In genomic region chr5:91332267-91333044, GRCh38 we compare ENCODE assay signal across 8 cellular contexts. TPM values are rescaled to one million over a fixed set of nuclear protein-coding genes. Genes with fewer than 3 reads are reported as not detected.
A peak's percentile ranks its signal among the peaks of the same experiment; 100 is the strongest.
DNase-seq lines count a peak whose midpoint lies in the region; ATAC-seq, FAIRE-seq and TF ChIP-seq lines count a peak whose summit lies in the region.

No MANE protein-coding gene starts in this region.

- no peaks in the 10 kb centered on the region for H3K36me3 ChIP-seq in HUES48 (ENCODE audit: control insufficient read depth, insufficient read depth, low read length)
- H3K36me3 ChIP-seq in K562 (ENCODE audit: control insufficient read depth, insufficient read depth, low read length) = no peaks in the 10 kb centered on the region

- TF ChIP-seq EP300 in K562 (IDR thresholded peaks at IDR 0.05; ENCODE audit: low read length) = peak; percentile 53

- H3K27me3 Mint-ChIP-seq in activated CD8-positive, alpha-beta memory T cell treated with anti-CD3 and anti-CD28 coated beads, Interleukin-2, amount 10 ng/mL, durations not matched to agents 7 days and 5 days = peaks cover under 1% of the 10 kb centered on the region

- ATAC-seq in activated CD8-positive, alpha-beta memory T cell treated with anti-CD3 and anti-CD28 coated beads, Interleukin-2, amount 10 ng/mL, durations not matched to agents 7 days and 5 days = peak; percentile 84
- peak; percentile 94 for ATAC-seq in K562
- peak; percentile 97 for ATAC-seq in stimulated activated effector memory CD8-positive, alpha-beta T cell treated with anti-CD3 and anti-CD28 coated beads, Interleukin-12 subunit alpha, Interleukin-12 subunit beta, amount 100 ng/mL, for 72 hours

- in situ Hi-C loops in K562 (cut with MboI) = no loop called here

- 0 out of 2 replicates have a peak, but pooled peaks cover 13% of the 10 kb centered on the region for H3K4me1 ChIP-seq in HUES48 (ENCODE audit: control insufficient read depth, insufficient read depth, low read length)
- peaks cover 0 to 29% of the 10 kb centered on the region in 2 experiments; a peak in 3 of 5 replicates for H3K4me1 ChIP-seq in K562 (replicated peaks in 1 of 2; ENCODE audit: control insufficient read depth in 2 of 2, insufficient read depth in 2 of 2, low read length in 2 of 2)

- 35% methylated on average over 8 of the region's 8 CpGs for WGBS in K562 (ENCODE audit: insufficient coverage, low coverage, missing lambda C conversion rate)

- peak overlapping the region; percentile 68 for H3K27ac Mint-ChIP-seq in activated CD8-positive, alpha-beta memory T cell treated with anti-CD3 and anti-CD28 coated beads, Interleukin-2, amount 10 ng/mL, durations not matched to agents 7 days and 5 days
- H3K27ac Mint-ChIP-seq in stimulated activated effector memory CD8-positive, alpha-beta T cell treated with anti-CD3 and anti-CD28 coated beads, Interleukin-12 subunit alpha, Interleukin-12 subunit beta, amount 100 ng/mL, for 72 hours = peak overlapping the region; percentile 10

- peak; percentile 75 for DNase-seq in activated CD8-positive, alpha-beta memory T cell treated with anti-CD3 and anti-CD28 coated beads, Interleukin-2, amount 10 ng/mL, durations not matched to agents 7 days and 5 days
- DNase-seq in activated CD8-positive, alpha-beta memory T cell treated with anti-CD3 and anti-CD28 coated beads for 24 hours = no peak
- peak; percentile 37 to 81 (median 52) for DNase-seq in K562 (ENCODE audit: extremely low read depth in 1 of 4, low spot score in 3 of 4)
- peak; percentile 6 to 65 for DNase-seq in stimulated activated effector memory CD8-positive, alpha-beta T cell treated with anti-CD3 and anti-CD28 coated beads, Interleukin-12 subunit alpha, Interleukin-12 subunit beta, amount 100 ng/mL, for 72 hours (ENCODE audit: low spot score in 2 of 2)
- no peak for DNase-seq in NCI-H748 treated with DMSO at 0.1 percent for 48 hours (lab: John Stamatoyannopoulos, UW)
- no peak for DNase-seq in NCI-H1930 (lab: John Stamatoyannopoulos, UW)
- DNase-seq in occipital lobe (lab: John Stamatoyannopoulos, UW) = no peak

- CTCF ChIA-PET in activated CD8-positive, alpha-beta memory T cell treated with anti-CD3 and anti-CD28 coated beads, Interleukin-2, amount 10 ng/mL, durations not matched to agents 7 days and 5 days (lab: Charles Lee) = interaction anchor here (0.6 to 1.5 kb wide), 5 partner anchors 18 to 112 kb away, joined by 3 to 5 read pairs (median 3); no protein-coding TSS in a partner anchor
- CTCF ChIA-PET in K562 (lab: Yijun Ruan, JAX; ENCODE audit: low intra/inter-chr PET ratio) = no interaction called here

- H3K36me3 Mint-ChIP-seq in activated CD8-positive, alpha-beta memory T cell treated with anti-CD3 and anti-CD28 coated beads, Interleukin-2, amount 10 ng/mL, durations not matched to agents 7 days and 5 days = no peaks in the 10 kb centered on the region
- H3K36me3 Mint-ChIP-seq in stimulated activated effector memory CD8-positive, alpha-beta T cell treated with anti-CD3 and anti-CD28 coated beads, Interleukin-12 subunit alpha, Interleukin-12 subunit beta, amount 100 ng/mL, for 72 hours = no peaks in the 10 kb centered on the region

- FAIRE-seq in K562 (lab: Jason Lieb, UNC) = peak; percentile 95

- H3K27ac ChIP-seq in HUES48 (ENCODE audit: low read depth, low read length) = peak overlapping the region; percentile 10
- H3K27ac ChIP-seq in K562 (ENCODE audit: extremely low read depth, low read depth, low read length) = peak overlapping the region; percentile 66; the same call in 1 of the 3 replicates

- H3K27me3 ChIP-seq in HUES48 (ENCODE audit: control insufficient read depth, insufficient read depth, low read length) (no peaks in the 10 kb centered on the region), K562 (ENCODE audit: control insufficient read depth in 2 of 2, insufficient read depth in 2 of 2, low read length in 2 of 2) (no peaks in the 10 kb centered on the region)

- no peak for TF ChIP-seq CTCF in K562 (IDR thresholded peaks at IDR 0.05 in 2 of 3, conservative IDR thresholded peaks at IDR 0.05 in 1 of 3; ENCODE audit: insufficient read depth in 2 of 3, low read depth in 1 of 3, low read length in 3 of 3)

- no peaks in the 10 kb centered on the region for H3K9me1 ChIP-seq in K562 (ENCODE audit: control insufficient read depth, insufficient read depth, low read length)

- H3K9me3 Mint-ChIP-seq in activated CD8-positive, alpha-beta memory T cell treated with anti-CD3 and anti-CD28 coated beads, Interleukin-2, amount 10 ng/mL, durations not matched to agents 7 days and 5 days (ENCODE audit: low read depth) = no peaks in the 10 kb centered on the region
- no peaks in the 10 kb centered on the region for H3K9me3 Mint-ChIP-seq in stimulated activated effector memory CD8-positive, alpha-beta T cell treated with anti-CD3 and anti-CD28 coated beads, Interleukin-12 subunit alpha, Interleukin-12 subunit beta, amount 100 ng/mL, for 72 hours

- TF ChIP-seq RAD21 in K562 (CRISPR knock-in tag; conservative IDR thresholded peaks at IDR 0.05 in 1 of 2, IDR thresholded peaks at IDR 0.05 in 1 of 2) = no peak

- H3K9ac ChIP-seq in HUES48 (ENCODE audit: low read depth, low read length) = no peak overlapping the region
- H3K9ac ChIP-seq in K562 (ENCODE audit: insufficient read depth in 1 of 2, low read depth in 2 of 2, low read length in 2 of 2) = 0 out of 4 replicates have a peak overlapping the region, but pooled peaks of 1 of the 2 experiments have one; percentile 22

- no peaks in the 10 kb centered on the region for H4K20me1 ChIP-seq in K562 (replicated peaks; ENCODE audit: control insufficient read depth, insufficient read depth, low read length)

- no TSS peak for BruUV-seq in K562 (replicated peaks; lab: Mats Ljungman, UMichigan)

- TF ChIP-seq POLR2A in K562 (conservative IDR thresholded peaks at IDR 0.05) = no peak

- H3K4me1 Mint-ChIP-seq in activated CD8-positive, alpha-beta memory T cell treated with anti-CD3 and anti-CD28 coated beads, Interleukin-2, amount 10 ng/mL, durations not matched to agents 7 days and 5 days = peaks cover 34% of the 10 kb centered on the region
- peaks cover 29% of the 10 kb centered on the region for H3K4me1 Mint-ChIP-seq in stimulated activated effector memory CD8-positive, alpha-beta T cell treated with anti-CD3 and anti-CD28 coated beads, Interleukin-12 subunit alpha, Interleukin-12 subunit beta, amount 100 ng/mL, for 72 hours

- H3K4me2 ChIP-seq in K562 (ENCODE audit: insufficient read depth, low read length) = no peak overlapping the region

- H3K79me2 ChIP-seq in K562 (ENCODE audit: control insufficient read depth, insufficient read depth, low read length) = no peaks in the 10 kb centered on the region

- H3K4me3 ChIP-seq in HUES48 (ENCODE audit: low read depth, low read length) = no peak overlapping the region
- no peak overlapping the region for H3K4me3 ChIP-seq in K562

- POLR2A ChIA-PET in K562 (lab: Yijun Ruan, JAX) = interaction anchor here (0.7 to 1.7 kb wide), 6 partner anchors 21 to 51 kb away, joined by 3 to 5 read pairs (median 4); partner anchors contain the start of gene ARRDC3

- no peak overlapping the region for H3K4me3 Mint-ChIP-seq in activated CD8-positive, alpha-beta memory T cell treated with anti-CD3 and anti-CD28 coated beads, Interleukin-2, amount 10 ng/mL, durations not matched to agents 7 days and 5 days
- peak overlapping the region; percentile 23 for H3K4me3 Mint-ChIP-seq in stimulated activated effector memory CD8-positive, alpha-beta T cell treated with anti-CD3 and anti-CD28 coated beads, Interleukin-12 subunit alpha, Interleukin-12 subunit beta, amount 100 ng/mL, for 72 hours

- H2AFZ ChIP-seq in K562 (ENCODE audit: low read depth, low read length) = peak overlapping the region; percentile 98

- intact Hi-C loops in K562 (cut with micrococcal nuclease) = no loop called here

- no peaks in the 10 kb centered on the region for H3K9me3 ChIP-seq in HUES48 (ENCODE audit: control insufficient read depth, insufficient read depth, low read length)
- no peaks in the 10 kb centered on the region for H3K9me3 ChIP-seq in K562 (replicated peaks; ENCODE audit: control insufficient read depth, insufficient read depth, low read depth, low read length)

TF ChIP-seq in K562, 482 proteins besides CTCF, POLR2A, EP300 and RAD21 (continues in another document):
- TF ChIP-seq JUND (IDR thresholded peaks at IDR 0.05; ENCODE audit: borderline replicate concordance, low read depth, low read length) = peak; percentile 92
- peak; percentile 90; the same call in 2 of the 3 replicates for TF ChIP-seq JUND (tag; IDR thresholded peaks at IDR 0.05; ENCODE audit: borderline replicate concordance, low read depth, low read length)

RNA-seq across cellular contexts. Expression of gene ARRDC3, which starts 50.7 kb away (rescaled TPM):
- 10 to 100 TPM; 13.5 to 42.8 TPM for total RNA-seq in activated CD8-positive, alpha-beta memory T cell treated with anti-CD3 and anti-CD28 coated beads, Interleukin-2, amount 10 ng/mL, durations not matched to agents 7 days and 5 days
- total RNA-seq in K562 (2011; cell fraction: chromatin; rRNA removed; ENCODE audit: low replicate concordance) = 71.8 and 190 TPM in 2 replicates
- total RNA-seq in K562 (2011; cell fraction: nucleolus; rRNA removed) = 40.0 and 50.7 TPM in 2 replicates
- 79.3 and 101 TPM in 2 replicates for total RNA-seq in K562 (2011; cell fraction: nucleoplasm; rRNA removed)
- total RNA-seq in K562 (2014; rRNA removed) (45.2 and 46.2 TPM in 2 replicates), K562 (2014; rRNA removed; fragmentation: Illumina TruSeq; extraction: Trizol) (54.4 and 58.1 TPM in 2 replicates), K562 (2015; rRNA removed; fragmentation: Illumina TruSeq; extraction: Trizol) (36.0 and 39.4 TPM in 2 replicates), K562 (2021) (42.1 and 49.1 TPM in 2 replicates), occipital lobe (413 TPM)
- polyA plus RNA-seq in K562 (2011; rRNA removed) (40.4 and 41.0 TPM in 2 replicates), K562 (2014; fragmentation: Illumina TruSeq; extraction: Trizol) (19.3 and 25.5 TPM in 2 replicates), K562 (2014; fragmentation: Nextera tagmentation; extraction: Ambion mirVana) (10 to 100 TPM; 23.8 to 30.2 TPM), K562 (2014; rRNA removed) (15.3 and 15.9 TPM in 2 replicates)
- polyA plus RNA-seq in K562 (2011; cell fraction: cytosol; rRNA removed) = 6.3 and 18.7 TPM in 2 replicates
- polyA plus RNA-seq in K562 (2011; cell fraction: nucleus; rRNA removed) = 49.0 and 78.9 TPM in 2 replicates
- polyA plus RNA-seq in K562 (2012) = 27.7 and 35.0 TPM in 2 replicates
- 193 and 245 TPM in 2 replicates for polyA minus RNA-seq in K562 (2011; rRNA and poly(A)+ RNA removed)
- 88.1 and 97.8 TPM in 2 replicates for polyA minus RNA-seq in K562 (2011; cell fraction: cytosol; rRNA and poly(A)+ RNA removed)
- 124 and 274 TPM in 2 replicates for polyA minus RNA-seq in K562 (2011; cell fraction: nucleus; rRNA and poly(A)+ RNA removed)

Comparison
In these comparisons a context has a peak if more than half of its experiments do, and no peak if none do; other contexts are left out.
1. DNase-seq: peak in activated CD8-positive, alpha-beta memory T cell treated with anti-CD3 and anti-CD28 coated beads, Interleukin-2, amount 10 ng/mL, durations not matched to agents 7 days and 5 days (single experiment), K562 (4 of 4) and stimulated activated effector memory CD8-positive, alpha-beta T cell treated with anti-CD3 and anti-CD28 coated beads, Interleukin-12 subunit alpha, Interleukin-12 subunit beta, amount 100 ng/mL, for 72 hours (2 of 2); none in activated CD8-positive, alpha-beta memory T cell treated with anti-CD3 and anti-CD28 coated beads for 24 hours (single experiment), NCI-H748 treated with DMSO at 0.1 percent for 48 hours (single experiment), NCI-H1930 (0 of 2) and occipital lobe (single experiment).
2. Peak in every context shown above with its lines, with median percentiles within 50 percentile points of each other: ATAC-seq.